Comparison of ENCODE assay signal across 17 cellular contexts in genomic region chr11:970319-970871, GRCh38. TPM values are rescaled to one million over a fixed set of nuclear protein-coding genes. Genes with fewer than 3 reads are reported as not detected.
DNase-seq lines count a peak whose midpoint lies in the region; ATAC-seq lines count a peak whose summit lies in the region.
"Had no signal": no experiment of that assay in that cellular context is flagged by ENCODE, and none has a peak within 500 bp of the region (broad histone marks: within the 10 kb centered on the region; RNA-seq: fewer than 3 reads in every experiment).

No MANE protein-coding gene starts in this region.

- H3K4me3 ChIP-seq in CD4-positive, alpha-beta memory T cell (ENCODE audit: low read length in 2 of 2): no peak overlapping the region
- H3K4me3 ChIP-seq in Jurkat, Clone E6-1 (ENCODE audit: low read length): no peak overlapping the region
- H3K4me3 ChIP-seq: K562 had no signal

- no peaks in the 10 kb centered on the region for H3K27me3 ChIP-seq in CD4-positive, alpha-beta memory T cell (ENCODE audit: insufficient read depth, low read length)

- H3K4me3 Mint-ChIP-seq in CD4-positive, alpha-beta memory T cell: peak overlapping the region; percentile 8 to 79 (median 41)
- H3K4me3 Mint-ChIP-seq in naive thymus-derived CD8-positive, alpha-beta T cell: peak overlapping the region; percentile 12 to 73 (median 48)

- peaks cover 26 to 46% of the 10 kb centered on the region in 2 donors for H3K36me3 Mint-ChIP-seq in CD4-positive, alpha-beta memory T cell
- peaks cover 0 to 5% of the 10 kb centered on the region in 2 donors for H3K36me3 Mint-ChIP-seq in activated naive CD4-positive, alpha-beta T cell treated with anti-CD3 and anti-CD28 coated beads, Interleukin-2, amount 50 U/mL, for 72 hours
- peaks cover 0 to 37% (median 5%) of the 10 kb centered on the region in 3 donors for H3K36me3 Mint-ChIP-seq in naive thymus-derived CD8-positive, alpha-beta T cell

- POLR2A ChIA-PET in CD4-positive, alpha-beta memory T cell (lab: Charles Lee; ENCODE audit: partially characterized antibody): no interaction called here
- POLR2A ChIA-PET in naive thymus-derived CD8-positive, alpha-beta T cell (lab: Charles Lee): no interaction called here

- peaks cover 22 to 48% (median 25%) of the 10 kb centered on the region in 4 donors for H3K4me1 Mint-ChIP-seq in CD4-positive, alpha-beta memory T cell
- peaks cover 29 to 58% (median 47%) of the 10 kb centered on the region in 4 donors for H3K4me1 Mint-ChIP-seq in naive thymus-derived CD8-positive, alpha-beta T cell

- ATAC-seq in activated naive CD4-positive, alpha-beta T cell treated with anti-CD3 and anti-CD28 coated beads, Interleukin-2, amount 50 U/mL, for 72 hours: peak; percentile 39 to 76
- peak; percentile 33 to 86 for ATAC-seq in naive thymus-derived CD8-positive, alpha-beta T cell
- ATAC-seq in GM18511 (IDR thresholded peaks at IDR 0.05; ENCODE audit: unreplicated experiment): no peak
- no peak for ATAC-seq in HG03571 (IDR thresholded peaks at IDR 0.05; ENCODE audit: unreplicated experiment)
- no peak for ATAC-seq in HG03159 (IDR thresholded peaks at IDR 0.05; ENCODE audit: unreplicated experiment)
- ATAC-seq: K562 had no signal

- no peaks in the 10 kb centered on the region for H3K9me3 Mint-ChIP-seq in CD4-positive, alpha-beta memory T cell
- no peaks in the 10 kb centered on the region for H3K9me3 Mint-ChIP-seq in activated naive CD4-positive, alpha-beta T cell treated with anti-CD3 and anti-CD28 coated beads, Interleukin-2, amount 50 U/mL, for 72 hours
- no peaks in the 10 kb centered on the region for H3K9me3 Mint-ChIP-seq in naive thymus-derived CD8-positive, alpha-beta T cell

- intact Hi-C loops in CD4-positive, alpha-beta memory T cell (cut with micrococcal nuclease): no loop called here

- H3K27ac ChIP-seq in CD4-positive, alpha-beta memory T cell (ENCODE audit: low read depth, low read length): no peak overlapping the region

- peak overlapping the region; percentile 57 to 93 (median 80) for H3K27ac Mint-ChIP-seq in CD4-positive, alpha-beta memory T cell
- peak overlapping the region; percentile 46 to 75 for H3K27ac Mint-ChIP-seq in activated naive CD4-positive, alpha-beta T cell treated with anti-CD3 and anti-CD28 coated beads, Interleukin-2, amount 50 U/mL, for 72 hours
- peak overlapping the region; percentile 45 to 93 (median 81) for H3K27ac Mint-ChIP-seq in naive thymus-derived CD8-positive, alpha-beta T cell

- CTCF ChIA-PET in CD4-positive, alpha-beta memory T cell (lab: Charles Lee; ENCODE audit: partially characterized antibody): no interaction called here

- peaks cover 18% of the 10 kb centered on the region for H3K4me1 ChIP-seq in CD4-positive, alpha-beta memory T cell (ENCODE audit: insufficient read depth, low read length)

- no peaks in the 10 kb centered on the region for H3K27me3 Mint-ChIP-seq in CD4-positive, alpha-beta memory T cell
- H3K27me3 Mint-ChIP-seq in naive thymus-derived CD8-positive, alpha-beta T cell: no peaks in the 10 kb centered on the region

- no peaks in the 10 kb centered on the region for H3K9me3 ChIP-seq in CD4-positive, alpha-beta memory T cell (ENCODE audit: control insufficient read depth in 1 of 2, low read length in 2 of 2)

- peak in 4 of 5 donors; percentile 17 to 49 (median 24) for DNase-seq in CD4-positive, alpha-beta memory T cell
- peak; percentile 58 for DNase-seq in Jurkat, Clone E6-1 (ENCODE audit: low read depth, low spot score)
- DNase-seq in activated naive CD4-positive, alpha-beta T cell treated with anti-CD3 and anti-CD28 coated beads, Interleukin-2, amount 50 U/mL, for 72 hours (ENCODE audit: low spot score in 2 of 2): no peak
- peak in 5 of 10 donors; percentile 9 to 34 (median 26) for DNase-seq in naive thymus-derived CD8-positive, alpha-beta T cell
- DNase-seq in activated effector memory CD4-positive, alpha-beta T cell treated with anti-CD3 and anti-CD28 coated beads, Interleukin-2, amount 50 U/mL, for 16 hours: no peak
- DNase-seq: amniotic stem cell; EL; islet precursor cell; mesendoderm; NCI-H1105; occipital lobe; SIG-M5; stimulated activated naive CD4-positive, alpha-beta T cell treated with Interleukin-2 at 50 U/mL for 16 hours had no signal

- H3K36me3 ChIP-seq in CD4-positive, alpha-beta memory T cell (ENCODE audit: insufficient read depth, low read length): peaks cover 31% of the 10 kb centered on the region

RNA-seq across cellular contexts. Expression of gene AP2A2, which starts 44.7 kb away (rescaled TPM):
- total RNA-seq in CD4-positive, alpha-beta memory T cell: 10 to 100 TPM; 81.7 to 87.4 TPM
- 10 to 100 TPM in 1 of 2 donors, 1 to 10 TPM in 1; 5.1 to 14.1 TPM for polyA plus RNA-seq in CD4-positive, alpha-beta memory T cell
- 65.0 TPM for polyA plus RNA-seq in Jurkat, Clone E6-1 (2012; ENCODE audit: insufficient read depth, insufficient read length)
- total RNA-seq in activated naive CD4-positive, alpha-beta T cell treated with anti-CD3 and anti-CD28 coated beads, Interleukin-2, amount 50 U/mL, for 72 hours: 10 to 100 TPM; 37.3 to 58.0 TPM
- 10 to 100 TPM; 77.8 to 80.8 TPM for total RNA-seq in naive thymus-derived CD8-positive, alpha-beta T cell
- 10 to 100 TPM in 2 of 3 donors, 1 to 10 TPM in 1; 8.2 to 13.9 (median 11.6) TPM for polyA plus RNA-seq in naive thymus-derived CD8-positive, alpha-beta T cell

RNA-seq across cellular contexts. Expression of gene CHID1, which starts 59.8 kb away (rescaled TPM):
- total RNA-seq in CD4-positive, alpha-beta memory T cell: 10 to 100 TPM; 52.1 to 59.2 TPM
- 10 to 100 TPM; 46.9 to 82.3 TPM for polyA plus RNA-seq in CD4-positive, alpha-beta memory T cell
- polyA plus RNA-seq in Jurkat, Clone E6-1 (2012; ENCODE audit: insufficient read depth, insufficient read length): 76.2 TPM
- 10 to 100 TPM; 49.1 to 62.6 TPM for total RNA-seq in activated naive CD4-positive, alpha-beta T cell treated with anti-CD3 and anti-CD28 coated beads, Interleukin-2, amount 50 U/mL, for 72 hours
- 10 to 100 TPM; 54.6 to 55.8 TPM for total RNA-seq in naive thymus-derived CD8-positive, alpha-beta T cell
- polyA plus RNA-seq in naive thymus-derived CD8-positive, alpha-beta T cell: 10 to 100 TPM; 50.2 to 61.5 (median 54.7) TPM

Comparison
In these comparisons a context has a peak if more than half of its experiments do, and no peak if none do; other contexts are left out.
1. DNase-seq: peak in CD4-positive, alpha-beta memory T cell (4 of 5) and Jurkat, Clone E6-1 (single experiment); none in activated naive CD4-positive, alpha-beta T cell treated with anti-CD3 and anti-CD28 coated beads, Interleukin-2, amount 50 U/mL, for 72 hours (0 of 2) and activated effector memory CD4-positive, alpha-beta T cell treated with anti-CD3 and anti-CD28 coated beads, Interleukin-2, amount 50 U/mL, for 16 hours (single experiment).
2. ATAC-seq: peak in activated naive CD4-positive, alpha-beta T cell treated with anti-CD3 and anti-CD28 coated beads, Interleukin-2, amount 50 U/mL, for 72 hours (2 of 2) and naive thymus-derived CD8-positive, alpha-beta T cell (2 of 2); none in GM18511 (single experiment), HG03571 (single experiment) and HG03159 (single experiment).
3. Peak in every context shown above with its lines, with median percentiles within 50 percentile points of each other: H3K27ac Mint-ChIP-seq.